8 cellular contexts compared by ENCODE assay signal in genomic region chr3:149808209-149808829, GRCh38. TPM values are rescaled to one million over a fixed set of nuclear protein-coding genes. Genes with fewer than 3 reads are reported as not detected.
A peak's percentile ranks its signal among the peaks of the same experiment; 100 is the strongest.
DNase-seq lines count a peak whose midpoint lies in the region; ATAC-seq and TF ChIP-seq lines count a peak whose summit lies in the region.

No MANE protein-coding gene starts in this region.

- BruUV-seq in Caco-2 (replicated peaks; lab: Mats Ljungman, UMichigan) = no TSS peak

- H3K4me3 ChIP-seq in Caco-2 (ENCODE audit: low read depth, low read length) (no peak overlapping the region), esophagus muscularis mucosa (no peak overlapping the region), stomach (no peak overlapping the region)

- intact Hi-C loops in Caco-2 (cut with micrococcal nuclease; ENCODE audit: unreplicated experiment) (loop anchor here (1.0 to 2.0 kb wide), 2 partner anchors 43 to 314 kb away; no protein-coding TSS in a partner anchor), esophagus muscularis mucosa (cut with DNase I) (loop anchor here (5.0 kb wide), 2 partner anchors 41 to 296 kb away; no protein-coding TSS in a partner anchor), natural killer cell (cut with micrococcal nuclease) (no loop called here), stomach (cut with DNase I; ENCODE audit: low total_unique reads) (no loop called here)

- DNase-seq in Caco-2 (peak; percentile 67 to 68), HT-29 (ENCODE audit: low spot score) (peak; percentile 90), NOMO-1 treated with DMSO at 0.1 percent for 48 hours (lab: John Stamatoyannopoulos, UW; ENCODE audit: unreplicated experiment) (peak; percentile 53), esophagus muscularis mucosa (ENCODE audit: extremely low spot score) (no peak), natural killer cell (no peak), stomach (peak; percentile 73)
- DNase-seq in activated CD8-positive, alpha-beta memory T cell treated with anti-CD3 and anti-CD28 coated beads, Interleukin-2, amount 50 U/mL, for 48 hours = peak; percentile 65

- 32% methylated on average over 4 of the region's 4 CpGs for WGBS in esophagus muscularis mucosa
- 25 to 32% (median 29%) methylated on average over 4 of the region's 4 CpGs for WGBS in stomach, 5 donors

- H3K36me3 Mint-ChIP-seq in Caco-2 (ENCODE audit: insufficient read depth, unreplicated experiment) = peaks cover 10% of the 10 kb centered on the region
- no peaks in the 10 kb centered on the region for H3K36me3 Mint-ChIP-seq in natural killer cell

- H3K4me1 Mint-ChIP-seq in Caco-2 (ENCODE audit: low read depth, unreplicated experiment) = no peaks in the 10 kb centered on the region
- H3K4me1 Mint-ChIP-seq in natural killer cell = peaks cover 8 to 11% of the 10 kb centered on the region in 2 donors

- TF ChIP-seq CTCF in Caco-2 (IDR thresholded peaks at IDR 0.05; ENCODE audit: insufficient read depth in 1 of 2, low read depth in 1 of 2, low read length in 1 of 2, severe bottlenecking in 1 of 2, unreplicated experiment in 1 of 2) = peak; percentile 84 to 85
- TF ChIP-seq CTCF in esophagus muscularis mucosa (IDR thresholded peaks at IDR 0.05) = peak; percentile 81 to 89 (median 82)
- peak; percentile 77 for TF ChIP-seq CTCF in natural killer cell (IDR thresholded peaks at IDR 0.05)
- peak in 5 of 7 experiments; percentile 49 to 78 (median 70) for TF ChIP-seq CTCF in stomach (IDR thresholded peaks at IDR 0.05)

- ATAC-seq in natural killer cell (no peak), HG02678 (IDR thresholded peaks at IDR 0.05; ENCODE audit: unreplicated experiment) (no peak)

- H3K9me3 ChIP-seq in Caco-2 (peaks cover 4% of the 10 kb centered on the region; the same call in 1 of the 2 replicates), esophagus muscularis mucosa (no peaks in the 10 kb centered on the region), stomach (no peaks in the 10 kb centered on the region)

- POLR2A ChIA-PET in Caco-2 (lab: Charles Lee) = no interaction called here

- H3K27ac Mint-ChIP-seq in Caco-2 (ENCODE audit: unreplicated experiment) (no peak overlapping the region), natural killer cell (no peak overlapping the region)

- H3K27ac ChIP-seq in esophagus muscularis mucosa (replicated peaks in 1 of 4) (no peak overlapping the region), stomach (no peak overlapping the region)

- TF ChIP-seq EP300 in esophagus muscularis mucosa (IDR thresholded peaks at IDR 0.05) = no peak
- TF ChIP-seq EP300 in stomach (IDR thresholded peaks at IDR 0.05) = no peak

- CTCF ChIA-PET in Caco-2 (lab: Charles Lee) = interaction anchor here (0.6 to 2.8 kb wide), 14 partner anchors 11 to 853 kb away, joined by 3 to 146 read pairs (median 4); partner anchors contain the start of genes ANKUB1 and COMMD2

- no peak for TF ChIP-seq POLR2A in esophagus muscularis mucosa (IDR thresholded peaks at IDR 0.05; ENCODE audit: low read depth)
- no peak for TF ChIP-seq POLR2A in stomach (IDR thresholded peaks at IDR 0.05)

- H3K4me3 Mint-ChIP-seq in Caco-2 (ENCODE audit: unreplicated experiment) (no peak overlapping the region), natural killer cell (no peak overlapping the region)

- H3K27me3 ChIP-seq in Caco-2 (replicated peaks; ENCODE audit: control insufficient read depth, insufficient read depth, low read length) (no peaks in the 10 kb centered on the region), esophagus muscularis mucosa (no peaks in the 10 kb centered on the region), stomach (no peaks in the 10 kb centered on the region)

- H3K9me3 Mint-ChIP-seq in Caco-2 (ENCODE audit: unreplicated experiment) (no peaks in the 10 kb centered on the region), natural killer cell (no peaks in the 10 kb centered on the region)

- H3K4me1 ChIP-seq in Caco-2 (peaks cover 6% of the 10 kb centered on the region), esophagus muscularis mucosa (peaks cover 4 to 18% (median 10%) of the 10 kb centered on the region in 4 donors), stomach (peaks cover 0 to 14% (median 5%) of the 10 kb centered on the region in 4 donors)

- H3K36me3 ChIP-seq in Caco-2 (ENCODE audit: control insufficient read depth, insufficient read depth, low read length) = no peaks in the 10 kb centered on the region
- H3K36me3 ChIP-seq in esophagus muscularis mucosa = no peaks in the 10 kb centered on the region
- no peaks in the 10 kb centered on the region for H3K36me3 ChIP-seq in stomach

- H3K27me3 Mint-ChIP-seq in Caco-2 (ENCODE audit: insufficient read depth, unreplicated experiment) = no peaks in the 10 kb centered on the region
- peaks cover 17 to 31% of the 10 kb centered on the region in 2 donors for H3K27me3 Mint-ChIP-seq in natural killer cell (ENCODE audit: low read depth in 2 of 2)

RNA-seq across cellular contexts. Expression of gene RNF13, which starts 4.7 kb away (rescaled TPM):
- total RNA-seq in Caco-2 (2022) (35.6 and 44.2 TPM in 2 replicates), esophagus muscularis mucosa (10 to 100 TPM; 52.9 to 95.1 (median 78.2) TPM), natural killer cell (10 to 100 TPM; 57.4 to 69.7 (median 66.6) TPM), stomach (100 to 1,000 TPM in 2 of 5 donors, 10 to 100 TPM in 2, 1 to 10 TPM in 1; 6.7 to 130 (median 59.8) TPM)
- 22.4 and 23.6 TPM in 2 replicates for total RNA-seq in HT-29 (2014; rRNA removed; shearing (Covaris generic))
- 10 to 100 TPM; 24.9 to 35.1 (median 27.2) TPM for polyA plus RNA-seq in stomach

RNA-seq across cellular contexts. Expression of gene ANKUB1, which starts 16.0 kb away (rescaled TPM):
- total RNA-seq in Caco-2 (2022) (not detected in 2 replicates), esophagus muscularis mucosa (under 1 TPM in 1 of 4 donors, not detected in 3; 0.13 TPM), natural killer cell (not detected), stomach (not detected)
- not detected in 2 replicates for total RNA-seq in HT-29 (2014; rRNA removed; shearing (Covaris generic))
- not detected for polyA plus RNA-seq in stomach

RNA-seq across cellular contexts. Expression of gene COMMD2, which starts 56.0 kb away (rescaled TPM):
- 42.6 and 43.3 TPM in 2 replicates for total RNA-seq in Caco-2 (2022)
- total RNA-seq in HT-29 (2014; rRNA removed; shearing (Covaris generic)) = 28.4 and 30.0 TPM in 2 replicates
- 10 to 100 TPM; 16.6 to 28.3 (median 20.9) TPM for total RNA-seq in esophagus muscularis mucosa
- total RNA-seq in natural killer cell = 10 to 100 TPM; 39.9 to 42.9 (median 40.0) TPM
- total RNA-seq in stomach = 10 to 100 TPM in 3 of 5 donors, 1 to 10 TPM in 2; 1.4 to 50.4 (median 25.8) TPM
- 10 to 100 TPM in 2 of 3 donors, 1 to 10 TPM in 1; 7.1 to 18.5 (median 11.3) TPM for polyA plus RNA-seq in stomach

Comparison
In these comparisons a context has a peak if more than half of its experiments do, and no peak if none do; other contexts are left out.
1. DNase-seq: peak in Caco-2 (2 of 2), HT-29 (single experiment), NOMO-1 treated with DMSO at 0.1 percent for 48 hours (single experiment), activated CD8-positive, alpha-beta memory T cell treated with anti-CD3 and anti-CD28 coated beads, Interleukin-2, amount 50 U/mL, for 48 hours (single experiment) and stomach (single experiment); none in esophagus muscularis mucosa (single experiment) and natural killer cell (single experiment).
2. intact Hi-C loops: an anchor here in Caco-2 (1.0 to 2.0 kb wide) and esophagus muscularis mucosa (5.0 kb wide); none called in natural killer cell and stomach.
3. Peak in every context shown above with its lines, with median percentiles within 50 percentile points of each other: CTCF ChIP-seq.